27 cellular contexts compared by ENCODE assay signal in the genomic region with DNA sequence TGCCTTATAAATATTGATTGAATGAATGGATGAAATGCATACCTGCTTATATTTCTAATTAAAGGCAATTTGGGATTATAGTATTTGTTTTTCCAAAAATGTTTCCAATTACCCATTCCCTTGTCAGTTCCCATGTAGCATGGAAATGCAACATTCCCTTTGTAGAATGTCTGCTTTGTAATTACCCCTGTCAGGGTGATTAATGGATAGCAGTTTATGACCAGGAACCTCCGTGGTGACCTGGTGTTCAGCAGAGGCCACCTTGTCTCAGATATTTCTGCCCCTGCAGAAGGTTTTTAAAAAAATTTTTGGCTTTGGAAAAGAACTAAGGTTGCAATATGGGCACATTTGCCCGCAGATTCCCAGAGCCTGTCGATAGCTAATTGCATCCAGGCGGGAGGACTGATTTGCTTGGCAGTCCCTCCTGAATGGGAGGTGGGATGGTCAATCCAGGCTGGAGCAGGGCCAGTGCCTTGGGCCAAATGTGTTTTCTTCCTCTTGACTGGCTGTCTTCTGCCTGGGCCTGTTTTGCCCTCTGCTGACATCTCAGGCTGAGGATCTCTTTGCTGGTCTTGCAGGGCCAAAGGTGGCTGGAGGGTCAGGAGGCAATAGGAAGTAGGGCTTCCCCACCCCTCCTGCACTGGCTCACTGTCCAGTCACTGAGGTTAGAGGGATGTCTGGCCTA.
DNase-seq lines count a peak whose midpoint lies in the region; ATAC-seq and TF ChIP-seq lines count a peak whose summit lies in the region.
"Had no signal": no experiment of that assay in that cellular context is flagged by ENCODE, and none has a peak within 500 bp of the region (broad histone marks: within the 10 kb centered on the region; RNA-seq: fewer than 3 reads in every experiment).

No MANE protein-coding gene starts in this region.

- H2BK15ac ChIP-seq in neuronal stem cell (ENCODE audit: low read length), result no peak overlapping the region

- no peak overlapping the region for H2AK5ac ChIP-seq in neuronal stem cell (ENCODE audit: low read depth, low read length)

- peaks cover 0 to 2% of the 10 kb centered on the region in 2 donors for H3K4me1 ChIP-seq in neuronal stem cell (ENCODE audit: control insufficient read depth in 2 of 2, insufficient read depth in 1 of 2, low read depth in 1 of 2, low read length in 2 of 2)
- H3K4me1 ChIP-seq in right lobe of liver, result no peaks in the 10 kb centered on the region
- H3K4me1 ChIP-seq: SJSA1 had no signal

- H3K4me3 ChIP-seq in MG63 (no peak overlapping the region), neuronal stem cell (ENCODE audit: low read length in 2 of 2) (no peak overlapping the region), right lobe of liver (no peak overlapping the region)
- H3K4me3 ChIP-seq: GM23248, PC-9, SJSA1 had no signal

- H2BK5ac ChIP-seq in neuronal stem cell (ENCODE audit: low read length), result no peak overlapping the region

- TF ChIP-seq CTCF in right lobe of liver (IDR thresholded peaks at IDR 0.05), result no peak

- ATAC-seq in right lobe of liver, result no peak

- H3K27me3 ChIP-seq in MG63 (no peaks in the 10 kb centered on the region), neuronal stem cell (ENCODE audit: control insufficient read depth in 3 of 3, insufficient read depth in 3 of 3, low read depth in 1 of 3, low read length in 3 of 3) (no peaks in the 10 kb centered on the region), right lobe of liver (peaks cover 0 to 2% of the 10 kb centered on the region in 2 donors)
- H3K27me3 ChIP-seq: SJSA1 had no signal

- H3K9ac ChIP-seq in neuronal stem cell (ENCODE audit: low read depth, low read length, poor library complexity), result no peak overlapping the region
- H3K9ac ChIP-seq: GM23248 had no signal

- H3K36me3 ChIP-seq in MG63 (no peaks in the 10 kb centered on the region), neuronal stem cell (replicated peaks in 1 of 2; ENCODE audit: control insufficient read depth in 2 of 2, insufficient read depth in 2 of 2, low read length in 2 of 2) (no peaks in the 10 kb centered on the region), right lobe of liver (no peaks in the 10 kb centered on the region)
- H3K36me3 ChIP-seq: SJSA1 had no signal

- WGBS in neuronal stem cell (ENCODE audit: extremely low coverage in 2 of 2, insufficient read length in 2 of 2, insufficient replicate concordance in 1 of 2), 2 donors, result no CpG with 5 or more reads among the region's 4 CpGs
- 65% methylated on average over 4 of the region's 4 CpGs for WGBS in right lobe of liver (ENCODE audit: insufficient coverage, low coverage, low lambda C conversion rate, missing lambda C conversion rate)

- H4K8ac ChIP-seq in neuronal stem cell (ENCODE audit: low read depth, low read length), result no peak overlapping the region

- no peak overlapping the region for H2BK12ac ChIP-seq in neuronal stem cell (ENCODE audit: low read length)

- peak; percentile 6 for DNase-seq in NCI-H1105 treated with DMSO at 0.1 percent for 48 hours (lab: John Stamatoyannopoulos, UW)
- DNase-seq in NCI-H1105 (lab: John Stamatoyannopoulos, UW), result no peak
- DNase-seq in MG63, result peak; percentile 5
- DNase-seq in astrocyte of the hippocampus (ENCODE audit: low read depth, low spot score), result peak; percentile 21
- no peak for DNase-seq in neuronal stem cell (ENCODE audit: low spot score)
- DNase-seq in NCI-H345 (lab: John Stamatoyannopoulos, UW), result no peak
- no peak for DNase-seq in NCI-H774 (lab: John Stamatoyannopoulos, UW)
- DNase-seq in right lobe of liver, result no peak
- DNase-seq: CD8-positive, alpha-beta memory T cell; DMS 273 treated with DMSO at 0.1 percent for 48 hours; DMS79; EL; GM23248; H7; KBM-7; MM.1S; NCI-H1436 treated with DMSO at 0.1 percent for 48 hours; NCI-H2029 treated with DMSO at 0.1 percent for 48 hours; NCI-H2227 treated with DMSO at 0.1 percent for 48 hours; NCI-H510A treated with DMSO at 0.1 percent for 48 hours; NCI-H748 treated with DMSO at 0.1 percent for 48 hours; PC-9; Right ventricle myocardium superior; RPMI8226; T-helper 1 cell had no signal

- TF ChIP-seq POLR2A in right lobe of liver (IDR thresholded peaks at IDR 0.05), result no peak

- H2AFZ ChIP-seq in neuronal stem cell (ENCODE audit: low read length), result no peak overlapping the region
- H2AFZ ChIP-seq: GM23248, PC-9 had no signal

- intact Hi-C loops in right lobe of liver (cut with DNase I), result no loop called here

- H2BK120ac ChIP-seq in neuronal stem cell (ENCODE audit: low read depth, low read length), result no peak overlapping the region

- H3K9me3 ChIP-seq in MG63, result no peaks in the 10 kb centered on the region
- no peaks in the 10 kb centered on the region for H3K9me3 ChIP-seq in neuronal stem cell (replicated peaks in 1 of 2; ENCODE audit: control insufficient read depth in 2 of 2, insufficient read depth in 1 of 2, low read depth in 1 of 2, low read length in 2 of 2)
- H3K9me3 ChIP-seq in right lobe of liver, result no peaks in the 10 kb centered on the region
- H3K9me3 ChIP-seq: SJSA1 had no signal

- no peak overlapping the region for H3K18ac ChIP-seq in neuronal stem cell (ENCODE audit: low read length)

- no peaks in the 10 kb centered on the region for H3K79me1 ChIP-seq in neuronal stem cell (ENCODE audit: low read depth, low read length)

- H3K4me2 ChIP-seq in neuronal stem cell (ENCODE audit: insufficient read depth, low read length, poor library complexity, severe bottlenecking), result no peak overlapping the region
- H3K4me2 ChIP-seq: PC-9 had no signal

- H3K4ac ChIP-seq in neuronal stem cell (ENCODE audit: low read length), result no peak overlapping the region

- no peak overlapping the region for H4K91ac ChIP-seq in neuronal stem cell (ENCODE audit: low read depth, low read length, poor library complexity)

- H3K27ac ChIP-seq in neuronal stem cell (replicated peaks; ENCODE audit: low read length) (no peak overlapping the region), right lobe of liver (no peak overlapping the region)
- H3K27ac ChIP-seq: 22Rv1, GM23248, PC-9, SJSA1 had no signal

- no peak overlapping the region for H3K23ac ChIP-seq in neuronal stem cell (ENCODE audit: low read depth, low read length, poor library complexity)

- H3K14ac ChIP-seq in neuronal stem cell (ENCODE audit: low read length), result peak overlapping the region; percentile 17

Comparison
In these comparisons a context has a peak if more than half of its experiments do, and no peak if none do; other contexts are left out.
1. DNase-seq: peak in NCI-H1105 treated with DMSO at 0.1 percent for 48 hours (single experiment), MG63 (single experiment) and astrocyte of the hippocampus (single experiment); none in NCI-H1105 (single experiment), neuronal stem cell (single experiment), NCI-H345 (single experiment), NCI-H774 (single experiment) and right lobe of liver (0 of 3).